In the genomic region with DNA sequence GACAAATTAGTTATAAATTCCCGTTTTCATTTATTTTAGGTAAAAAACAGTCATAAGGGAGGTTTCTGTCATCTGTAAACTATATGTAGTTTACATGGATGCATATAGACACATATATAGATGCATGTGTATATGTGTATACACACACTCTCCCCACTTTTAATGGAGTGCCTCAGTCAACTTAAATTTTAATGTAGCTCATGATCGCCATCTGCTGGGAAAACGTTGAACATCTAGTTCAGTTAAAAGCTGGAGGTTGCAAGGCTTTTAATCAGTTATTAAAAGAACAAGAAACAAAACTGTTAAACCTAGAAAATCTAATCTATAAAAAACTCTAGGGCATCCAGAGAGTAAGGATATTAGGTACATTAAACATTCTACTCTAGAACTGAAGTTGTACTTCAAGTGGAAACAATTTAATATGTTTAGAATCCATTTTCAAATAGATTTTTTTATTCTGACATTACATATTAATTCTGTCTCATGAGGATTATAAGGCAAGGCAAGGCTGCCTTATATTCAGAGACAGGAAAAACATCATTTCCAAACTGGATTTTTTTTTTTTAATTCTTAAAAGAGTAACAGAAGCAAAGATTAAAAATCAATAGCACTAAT, we compare ENCODE assay signal across 8 cellular contexts.
DNase-seq lines count a peak whose midpoint lies in the region; ATAC-seq and TF ChIP-seq lines count a peak whose summit lies in the region.

No MANE protein-coding gene starts in this region.

- H3K27me3 ChIP-seq in HL-60 (ENCODE audit: insufficient read depth, poor library complexity, severe bottlenecking) (no peaks in the 10 kb centered on the region), RWPE2 (ENCODE audit: insufficient read depth, poor library complexity, severe bottlenecking) (no peaks in the 10 kb centered on the region), brain microvascular endothelial cell (replicated peaks) (no peaks in the 10 kb centered on the region)

- H3K4me1 ChIP-seq in RWPE2 (ENCODE audit: insufficient read depth, poor library complexity, severe bottlenecking): no peaks in the 10 kb centered on the region

- H3K4me3 ChIP-seq in HL-60 (replicated peaks; ENCODE audit: insufficient read depth, low read length) (no peak overlapping the region), RWPE2 (ENCODE audit: severe bottlenecking) (no peak overlapping the region), brain microvascular endothelial cell (ENCODE audit: low read depth, low read length) (no peak overlapping the region)

- DNase-seq in AG08396 (ENCODE audit: low spot score) (peak; percentile 17), GM10266 (ENCODE audit: extremely low spot score) (peak; percentile 13), HL-60 (ENCODE audit: low read depth in 1 of 2, low spot score in 1 of 2) (peak; percentile 0 to 21), RWPE2 (ENCODE audit: low spot score) (no peak), brain microvascular endothelial cell (peak; percentile 47), kidney glomerular epithelial cell (lab: John Stamatoyannopoulos, UW) (peak; percentile 51)
- peak in 2 of 3 experiments; percentile 4 to 41 for DNase-seq in stimulated activated CD4-positive, alpha-beta T cell treated with anti-CD3 and anti-CD28 coated beads, TNF-alpha, amount 100 ng/mL, for 24 hours (ENCODE audit: low read depth in 3 of 3)

- in situ Hi-C loops in brain microvascular endothelial cell (cut with HindIII; ENCODE audit: low pct_ligation_motif_present, low sequenced_read_pairs): no loop called here

- ATAC-seq in RWPE2 (ENCODE audit: low read depth) (peak; percentile 59; the same call in 1 of the 3 replicates), GM21528 (IDR thresholded peaks at IDR 0.05; ENCODE audit: low FRiP score, unreplicated experiment) (no peak)

- H3K9me3 ChIP-seq in RWPE2 (ENCODE audit: severe bottlenecking): no peaks in the 10 kb centered on the region

- no peak overlapping the region for H3K27ac ChIP-seq in HL-60 (replicated peaks)
- H3K27ac ChIP-seq in RWPE2 (ENCODE audit: poor library complexity, severe bottlenecking): no peak overlapping the region
- H3K27ac ChIP-seq in brain microvascular endothelial cell: no peak overlapping the region

- H3K36me3 ChIP-seq in RWPE2 (ENCODE audit: low read depth) (no peaks in the 10 kb centered on the region), brain microvascular endothelial cell (replicated peaks) (no peaks in the 10 kb centered on the region)

- TF ChIP-seq CTCF in GM10266 (IDR thresholded peaks at IDR 0.05; ENCODE audit: control insufficient read depth, insufficient read depth, low read depth, missing control alignments): peak; percentile 66
- TF ChIP-seq CTCF in HL-60 (IDR thresholded peaks at IDR 0.05; ENCODE audit: insufficient read depth, low read length): peak; percentile 14
- peak; percentile 75 for TF ChIP-seq CTCF in RWPE2 (IDR thresholded peaks at IDR 0.05; ENCODE audit: poor library complexity, severe bottlenecking)
- peak; percentile 52 for TF ChIP-seq CTCF in brain microvascular endothelial cell (IDR thresholded peaks at IDR 0.05; ENCODE audit: low read depth, low read length, missing control alignments)

Comparison
In these comparisons a context has a peak if more than half of its experiments do, and no peak if none do; other contexts are left out.
1. CTCF ChIP-seq: peak in every context shown above with its lines; median percentile 75 in RWPE2; 66 in GM10266; 52 in brain microvascular endothelial cell; 14 in HL-60.